In genomic region chr1:151860504-151861187, GRCh38 we compare ENCODE assay signal across 15 cellular contexts. TPM values are rescaled to one million over a fixed set of nuclear protein-coding genes. Genes with fewer than 3 reads are reported as not detected.
"Had no signal": no experiment of that assay in that cellular context is flagged by ENCODE, and none has a peak within 500 bp of the region (broad histone marks: within the 10 kb centered on the region; RNA-seq: fewer than 3 reads in every experiment).

No MANE protein-coding gene starts in this region.

- H3K36me3 ChIP-seq: cardiac muscle cell, left ventricle myocardium inferior, pancreas, tibial artery had no signal

- H3K27ac ChIP-seq: cardiac muscle cell, left ventricle myocardium inferior, pancreas, tibial artery had no signal

- H3K4me3 ChIP-seq: cardiac muscle cell, left ventricle myocardium inferior, pancreas, tibial artery had no signal

- ATAC-seq: activated CD8-positive, alpha-beta T cell treated with anti-CD3 and anti-CD28 coated beads, Interleukin-2, amount 10 ng/mL, durations not matched to agents 7 days and 5 days; pancreas had no signal

- H3K9me3 ChIP-seq: left ventricle myocardium inferior, pancreas, tibial artery had no signal

- H3K27me3 ChIP-seq: cardiac muscle cell, pancreas, tibial artery had no signal

- DNase-seq: activated CD8-positive, alpha-beta memory T cell treated with anti-CD3 and anti-CD28 coated beads, Interleukin-2, amount 50 U/mL, for 48 hours; activated CD8-positive, alpha-beta T cell treated with anti-CD3 and anti-CD28 coated beads, Interleukin-2, amount 10 ng/mL, durations not matched to agents 7 days and 5 days; effector memory CD4-positive, alpha-beta T cell; erythroblast; kidney; left ventricle myocardium inferior; mesenchymal stem cell; pancreas; stimulated activated CD4-positive, alpha-beta T cell treated with anti-CD3 and anti-CD28 coated beads, Interleukin-4, amount 100 ng/mL, for 24 hours; tibial artery had no signal

- H3K4me1 ChIP-seq: pancreas had no signal

RNA-seq across cellular contexts. Expression of gene THEM5, which starts 7.1 kb away (rescaled TPM):
- total RNA-seq: activated CD8-positive, alpha-beta T cell treated with anti-CD3 and anti-CD28 coated beads, Interleukin-2, amount 10 ng/mL, durations not matched to agents 7 days and 5 days; astrocyte; cardiac muscle cell; glomerular endothelial cell; kidney; left ventricle myocardium inferior; neural crest cell; SK-MEL-5 had no signal
- polyA plus RNA-seq: cardiac muscle cell, pancreas had no signal

RNA-seq across cellular contexts. Expression of gene C2CD4D, which starts 21.0 kb away (rescaled TPM):
- total RNA-seq: cardiac muscle cell, glomerular endothelial cell, left ventricle myocardium inferior had no signal

RNA-seq across cellular contexts. Expression of gene RORC, which starts 29.0 kb away (rescaled TPM):
- total RNA-seq: astrocyte, cardiac muscle cell, glomerular endothelial cell had no signal
- polyA plus RNA-seq: cardiac muscle cell had no signal

RNA-seq across cellular contexts. Expression of gene LINGO4, which starts 55.4 kb away (rescaled TPM):
- total RNA-seq: astrocyte, cardiac muscle cell, glomerular endothelial cell, neural crest cell, SK-MEL-5 had no signal
- polyA plus RNA-seq: cardiac muscle cell had no signal
